Comparison of ENCODE assay signal across 7 cellular contexts in genomic region chr3:122710616-122711251, GRCh38. TPM values are rescaled to one million over a fixed set of nuclear protein-coding genes. Genes with fewer than 3 reads are reported as not detected.
DNase-seq lines count a peak whose midpoint lies in the region; ATAC-seq, FAIRE-seq and TF ChIP-seq lines count a peak whose summit lies in the region.
"Not testable (repeated sequence)": the region's sequence is repeated elsewhere in the genome, so short reads cannot be mapped to it uniquely, and the experiment has no call there.

No MANE protein-coding gene starts in this region.

- H3K4me3 ChIP-seq in A549: not testable (repeated sequence)

- H3K4me2 ChIP-seq in A549: not testable (repeated sequence)

- not testable (repeated sequence) for ATAC-seq in A549; activated CD8-positive, alpha-beta T cell treated with anti-CD3 and anti-CD28 coated beads, Interleukin-2, amount 10 ng/mL, durations not matched to agents 7 days and 5 days; effector memory CD8-positive, alpha-beta T cell (replicated peaks)

- TF ChIP-seq EP300 in A549 (IDR thresholded peaks at IDR 0.05): not testable (repeated sequence)

- not testable (repeated sequence) for TF ChIP-seq RAD21 in A549 (conservative IDR thresholded peaks at IDR 0.05 in 1 of 2, IDR thresholded peaks at IDR 0.05 in 1 of 2)

- H3K27ac Mint-ChIP-seq in T-helper 2 cell treated with Interferon-gamma antibody and Interleukin-4, amounts not matched to agents 5 μg/mL and 100 μg/mL, for 36 hours: not testable (repeated sequence)
- peak overlapping the region; percentile 14 for H3K27ac Mint-ChIP-seq in activated CD8-positive, alpha-beta T cell treated with anti-CD3 and anti-CD28 coated beads, Interleukin-2, amount 10 ng/mL, durations not matched to agents 7 days and 5 days
- peak overlapping the region; percentile 67 for H3K27ac Mint-ChIP-seq in activated naive CD4-positive, alpha-beta T cell treated with anti-CD3 and anti-CD28 coated beads, Interleukin-2, amount 10 ng/mL, durations not matched to agents 7 days and 5 days
- H3K27ac Mint-ChIP-seq in effector memory CD8-positive, alpha-beta T cell: peak overlapping the region; percentile 33 to 93

- not testable (repeated sequence) for TF ChIP-seq POLR2A in A549 (IDR thresholded peaks at IDR 0.05; ENCODE audit: low read length)

- TF ChIP-seq CTCF in A549 (IDR thresholded peaks at IDR 0.05): not testable (repeated sequence)

- FAIRE-seq in A549 (lab: Jason Lieb, UNC): not testable (repeated sequence)
- peak; percentile 11 for FAIRE-seq in GM19239 (lab: Jason Lieb, UNC)

- peak overlapping the region; percentile 3 for H3K4me3 Mint-ChIP-seq in T-helper 2 cell treated with Interferon-gamma antibody and Interleukin-4, amounts not matched to agents 5 μg/mL and 100 μg/mL, for 36 hours
- H3K4me3 Mint-ChIP-seq in activated CD8-positive, alpha-beta T cell treated with anti-CD3 and anti-CD28 coated beads, Interleukin-2, amount 10 ng/mL, durations not matched to agents 7 days and 5 days; activated naive CD4-positive, alpha-beta T cell treated with anti-CD3 and anti-CD28 coated beads, Interleukin-2, amount 10 ng/mL, durations not matched to agents 7 days and 5 days; effector memory CD8-positive, alpha-beta T cell: not testable (repeated sequence)

- H3K27ac ChIP-seq in A549: not testable (repeated sequence)

- WGBS in A549 (ENCODE audit: missing lambda C conversion rate): 96% methylated on average over 1 of the region's 1 CpG

- CTCF ChIA-PET in A549 (lab: Yijun Ruan, JAX); activated naive CD4-positive, alpha-beta T cell treated with anti-CD3 and anti-CD28 coated beads, Interleukin-2, amount 10 ng/mL, durations not matched to agents 7 days and 5 days (lab: Charles Lee): not testable (repeated sequence)
- CTCF ChIA-PET in activated CD8-positive, alpha-beta T cell treated with anti-CD3 and anti-CD28 coated beads, Interleukin-2, amount 10 ng/mL, durations not matched to agents 7 days and 5 days (lab: Charles Lee): interaction anchor here (1.1 to 1.7 kb wide), 2 partner anchors 10 to 31 kb away, joined by 4 read pairs; no protein-coding TSS in a partner anchor

- not testable (repeated sequence) for H3K9me3 Mint-ChIP-seq in T-helper 2 cell treated with Interferon-gamma antibody and Interleukin-4, amounts not matched to agents 5 μg/mL and 100 μg/mL, for 36 hours; activated CD8-positive, alpha-beta T cell treated with anti-CD3 and anti-CD28 coated beads, Interleukin-2, amount 10 ng/mL, durations not matched to agents 7 days and 5 days (ENCODE audit: insufficient read depth); activated naive CD4-positive, alpha-beta T cell treated with anti-CD3 and anti-CD28 coated beads, Interleukin-2, amount 10 ng/mL, durations not matched to agents 7 days and 5 days; effector memory CD8-positive, alpha-beta T cell

- POLR2A ChIA-PET in A549 (lab: Yijun Ruan, JAX): not testable (repeated sequence)
- POLR2A ChIA-PET in activated CD8-positive, alpha-beta T cell treated with anti-CD3 and anti-CD28 coated beads, Interleukin-2, amount 10 ng/mL, durations not matched to agents 7 days and 5 days (lab: Charles Lee): interaction anchor here (0.6 kb wide), 1 partner anchor 235 kb away, joined by 3 read pairs; no protein-coding TSS in a partner anchor

- not testable (repeated sequence) for DNase-seq in A549 (ENCODE audit: low read depth in 1 of 2, low spot score in 1 of 2); GM19239 (ENCODE audit: insufficient read length, low spot score); T-helper 2 cell treated with Interferon-gamma antibody and Interleukin-4, amounts not matched to agents 5 μg/mL and 100 μg/mL, for 36 hours (ENCODE audit: low spot score); activated CD8-positive, alpha-beta T cell treated with anti-CD3 and anti-CD28 coated beads, Interleukin-2, amount 10 ng/mL, durations not matched to agents 7 days and 5 days; activated naive CD4-positive, alpha-beta T cell treated with anti-CD3 and anti-CD28 coated beads, Interleukin-2, amount 10 ng/mL, durations not matched to agents 7 days and 5 days; effector memory CD8-positive, alpha-beta T cell
- DNase-seq in OCI-M1 (lab: John Stamatoyannopoulos, UW): peak; percentile 45

- not testable (repeated sequence) for H3K9me3 ChIP-seq in A549

- not testable (repeated sequence) for H3K4me1 ChIP-seq in A549

- peaks cover 27% of the 10 kb centered on the region for H3K4me1 Mint-ChIP-seq in T-helper 2 cell treated with Interferon-gamma antibody and Interleukin-4, amounts not matched to agents 5 μg/mL and 100 μg/mL, for 36 hours (ENCODE audit: low read depth)
- peaks cover 32% of the 10 kb centered on the region for H3K4me1 Mint-ChIP-seq in activated CD8-positive, alpha-beta T cell treated with anti-CD3 and anti-CD28 coated beads, Interleukin-2, amount 10 ng/mL, durations not matched to agents 7 days and 5 days (ENCODE audit: low read depth)
- peaks cover 41% of the 10 kb centered on the region for H3K4me1 Mint-ChIP-seq in activated naive CD4-positive, alpha-beta T cell treated with anti-CD3 and anti-CD28 coated beads, Interleukin-2, amount 10 ng/mL, durations not matched to agents 7 days and 5 days
- peaks cover 17 to 36% of the 10 kb centered on the region in 2 donors for H3K4me1 Mint-ChIP-seq in effector memory CD8-positive, alpha-beta T cell (ENCODE audit: low read depth in 2 of 2)

- not testable (repeated sequence) for H3K27me3 Mint-ChIP-seq in T-helper 2 cell treated with Interferon-gamma antibody and Interleukin-4, amounts not matched to agents 5 μg/mL and 100 μg/mL, for 36 hours (ENCODE audit: low read depth); activated CD8-positive, alpha-beta T cell treated with anti-CD3 and anti-CD28 coated beads, Interleukin-2, amount 10 ng/mL, durations not matched to agents 7 days and 5 days (ENCODE audit: low read depth); activated naive CD4-positive, alpha-beta T cell treated with anti-CD3 and anti-CD28 coated beads, Interleukin-2, amount 10 ng/mL, durations not matched to agents 7 days and 5 days; effector memory CD8-positive, alpha-beta T cell

- H3K36me3 Mint-ChIP-seq in T-helper 2 cell treated with Interferon-gamma antibody and Interleukin-4, amounts not matched to agents 5 μg/mL and 100 μg/mL, for 36 hours (ENCODE audit: low read depth): peaks cover 85% of the 10 kb centered on the region
- peaks cover 84% of the 10 kb centered on the region for H3K36me3 Mint-ChIP-seq in activated CD8-positive, alpha-beta T cell treated with anti-CD3 and anti-CD28 coated beads, Interleukin-2, amount 10 ng/mL, durations not matched to agents 7 days and 5 days (ENCODE audit: low read depth)
- H3K36me3 Mint-ChIP-seq in activated naive CD4-positive, alpha-beta T cell treated with anti-CD3 and anti-CD28 coated beads, Interleukin-2, amount 10 ng/mL, durations not matched to agents 7 days and 5 days: peaks cover 84% of the 10 kb centered on the region
- peaks cover 71% of the 10 kb centered on the region for H3K36me3 Mint-ChIP-seq in effector memory CD8-positive, alpha-beta T cell (ENCODE audit: insufficient read depth)

TF ChIP-seq in A549, 52 proteins besides CTCF, POLR2A, EP300 and RAD21:
- TF ChIP-seq ZC3H11A (IDR thresholded peaks at IDR 0.05): peak; percentile 90

RNA-seq across cellular contexts. Expression of gene PARP14, which starts 30.1 kb away (rescaled TPM):
- polyA plus RNA-seq in A549 (2011; rRNA removed) (23.0 and 23.6 TPM in 2 replicates), A549 (2017; fragmentation: RNase III; extraction: RNeasy Plus Mini Kit Qiagen cat#74134 plus additional on column Dnase treatment) (7.5 to 8.7 TPM (median 8.7 TPM) in 3 replicates)
- polyA plus RNA-seq in A549 (2012; cell fraction: cytosol; rRNA removed): 3.2 and 3.8 TPM in 2 replicates
- 6.3 and 10.9 TPM in 2 replicates for polyA plus RNA-seq in A549 (2012; cell fraction: nucleus; rRNA removed)
- polyA minus RNA-seq in A549 (2011; rRNA and poly(A)+ RNA removed): 25.6 and 28.5 TPM in 2 replicates
- 100 to 1,000 TPM; 119 to 123 TPM for total RNA-seq in activated CD8-positive, alpha-beta T cell treated with anti-CD3 and anti-CD28 coated beads, Interleukin-2, amount 10 ng/mL, durations not matched to agents 7 days and 5 days
